8 cellular contexts compared by ENCODE assay signal in genomic region chr16:86016201-86016965, GRCh38.
DNase-seq lines count a peak whose midpoint lies in the region; ATAC-seq and FAIRE-seq lines count a peak whose summit lies in the region.

No MANE protein-coding gene starts in this region.

- H3K36me3 Mint-ChIP-seq in natural killer cell treated with Interleukin-12 subunit alpha and Interleukin-12 subunit beta and Interleukin-15 and Interleukin-18, amount 100 ng/mL, for 72 hours: peaks cover 20% of the 10 kb centered on the region

- peaks cover 18 to 21% of the 10 kb centered on the region in 2 donors for H3K27me3 Mint-ChIP-seq in natural killer cell treated with Interleukin-12 subunit alpha and Interleukin-12 subunit beta and Interleukin-15 and Interleukin-18, amount 100 ng/mL, for 72 hours

- no peak overlapping the region for H3K4me3 Mint-ChIP-seq in natural killer cell treated with Interleukin-12 subunit alpha and Interleukin-12 subunit beta and Interleukin-15 and Interleukin-18, amount 100 ng/mL, for 72 hours

- peak; percentile 82 for DNase-seq in AG08396 (ENCODE audit: low spot score)
- peak; percentile 72 for DNase-seq in GM19238 (ENCODE audit: insufficient read length, low spot score)
- peak; percentile 29 for DNase-seq in NCI-H748 (lab: John Stamatoyannopoulos, UW; ENCODE audit: unreplicated experiment)
- DNase-seq in activated T-cell treated with anti-CD3 and anti-CD28 coated beads, Interleukin-2, amount 50 U/mL, for 1 hour: peak; percentile 42
- DNase-seq in fibroblast of peridontal ligament (ENCODE audit: extremely low read depth): peak; percentile 73
- peak; percentile 68 for DNase-seq in natural killer cell treated with Interleukin-12 subunit alpha and Interleukin-12 subunit beta and Interleukin-15 and Interleukin-18, amount 100 ng/mL, for 72 hours (ENCODE audit: low spot score)
- peak; percentile 75 for DNase-seq in urothelium cell line (ENCODE audit: low spot score)
- DNase-seq in NCI-H1048 (lab: John Stamatoyannopoulos, UW): no peak

- peaks cover 10% of the 10 kb centered on the region for H3K9me3 Mint-ChIP-seq in natural killer cell treated with Interleukin-12 subunit alpha and Interleukin-12 subunit beta and Interleukin-15 and Interleukin-18, amount 100 ng/mL, for 72 hours

- FAIRE-seq in urothelium cell line (lab: Jason Lieb, UNC): no peak

- peaks cover 7 to 23% of the 10 kb centered on the region in 2 donors for H3K4me1 Mint-ChIP-seq in natural killer cell treated with Interleukin-12 subunit alpha and Interleukin-12 subunit beta and Interleukin-15 and Interleukin-18, amount 100 ng/mL, for 72 hours (ENCODE audit: low read depth in 2 of 2)

- peak in 1 of 2 donors; percentile 79 for ATAC-seq in natural killer cell treated with Interleukin-12 subunit alpha and Interleukin-12 subunit beta and Interleukin-15 and Interleukin-18, amount 100 ng/mL, for 72 hours

- H3K27ac Mint-ChIP-seq in natural killer cell treated with Interleukin-12 subunit alpha and Interleukin-12 subunit beta and Interleukin-15 and Interleukin-18, amount 100 ng/mL, for 72 hours: peak overlapping the region in 1 of 2 donors; percentile 47
